In genomic region chr1:17569200-17570139, GRCh38 we compare ENCODE assay signal across 8 cellular contexts. TPM values are rescaled to one million over a fixed set of nuclear protein-coding genes. Genes with fewer than 3 reads are reported as not detected.
A peak's percentile ranks its signal among the peaks of the same experiment; 100 is the strongest.
DNase-seq lines count a peak whose midpoint lies in the region; ATAC-seq and TF ChIP-seq lines count a peak whose summit lies in the region.

No MANE protein-coding gene starts in this region.

- DNase-seq in BJ (ENCODE audit: low read depth) (peak; percentile 90), SK-MEL-5 (ENCODE audit: low read depth, low spot score) (peak; percentile 73), foreskin fibroblast (peak; percentile 87 to 90), occipital lobe (lab: John Stamatoyannopoulos, UW) (peak; percentile 55), ecto neural progenitor cell (ENCODE audit: low spot score) (no peak)

- H3K27me3 ChIP-seq in BJ (ENCODE audit: control insufficient read depth, insufficient read depth, low read length) = no peaks in the 10 kb centered on the region

- no peaks in the 10 kb centered on the region for H3K36me3 ChIP-seq in BJ (ENCODE audit: control insufficient read depth, insufficient read depth, low read length)

- TF ChIP-seq CTCF in BJ (IDR thresholded peaks at IDR 0.05; ENCODE audit: insufficient read depth, low read depth, low read length) (no peak), foreskin fibroblast (IDR thresholded peaks at IDR 0.05; ENCODE audit: low read depth, low read length) (no peak)

- in situ Hi-C loops in SK-MEL-5 (cut with HindIII; ENCODE audit: low pct_unique_long_range_greater_than_20kb, low sequenced_read_pairs) = no loop called here

- POLR2A ChIA-PET in BJ (lab: Charles Lee) = interaction anchor here (0.6 to 1.3 kb wide), 4 partner anchors 16 to 19 kb away, joined by 3 to 5 read pairs (median 4); no protein-coding TSS in a partner anchor

- CTCF ChIA-PET in BJ (lab: Yijun Ruan, JAX) = interaction anchor here (0.6 to 2.6 kb wide), 3 partner anchors 12 to 59 kb away, joined by 6 to 9 read pairs (median 6); no protein-coding TSS in a partner anchor

- ATAC-seq in HG02571 (IDR thresholded peaks at IDR 0.05; ENCODE audit: unreplicated experiment) (no peak), HG02981 (IDR thresholded peaks at IDR 0.05; ENCODE audit: unreplicated experiment) (no peak), HG02938 (IDR thresholded peaks at IDR 0.05; ENCODE audit: unreplicated experiment) (no peak)

- H3K4me3 ChIP-seq in BJ (ENCODE audit: low read depth, low read length) = no peak overlapping the region
- H3K4me3 ChIP-seq in foreskin fibroblast (ENCODE audit: low read depth in 1 of 2, low read length in 2 of 2) = peak overlapping the region in 1 of 2 donors; percentile 24

RNA-seq across cellular contexts. Expression of gene ARHGEF10L, which starts 30.0 kb away (rescaled TPM):
- 5.6 and 12.5 TPM in 2 replicates for polyA plus RNA-seq in BJ (2011; rRNA removed)
- polyA minus RNA-seq in BJ (2011; rRNA and poly(A)+ RNA removed) = 12.0 and 13.5 TPM in 2 replicates
- 4.2 and 4.4 TPM in 2 replicates for total RNA-seq in SK-MEL-5 (2014; rRNA removed; shearing (Covaris generic))
- polyA plus RNA-seq in SK-MEL-5 (2015; cell fraction: cytosol; rRNA removed) = 6.8 and 9.3 TPM in 2 replicates
- polyA plus RNA-seq in SK-MEL-5 (2015; cell fraction: nucleus; rRNA removed) = 15.1 and 28.3 TPM in 2 replicates
- 22.3 TPM for total RNA-seq in occipital lobe
